Comparison of ENCODE assay signal across 8 cellular contexts in the genomic region with DNA sequence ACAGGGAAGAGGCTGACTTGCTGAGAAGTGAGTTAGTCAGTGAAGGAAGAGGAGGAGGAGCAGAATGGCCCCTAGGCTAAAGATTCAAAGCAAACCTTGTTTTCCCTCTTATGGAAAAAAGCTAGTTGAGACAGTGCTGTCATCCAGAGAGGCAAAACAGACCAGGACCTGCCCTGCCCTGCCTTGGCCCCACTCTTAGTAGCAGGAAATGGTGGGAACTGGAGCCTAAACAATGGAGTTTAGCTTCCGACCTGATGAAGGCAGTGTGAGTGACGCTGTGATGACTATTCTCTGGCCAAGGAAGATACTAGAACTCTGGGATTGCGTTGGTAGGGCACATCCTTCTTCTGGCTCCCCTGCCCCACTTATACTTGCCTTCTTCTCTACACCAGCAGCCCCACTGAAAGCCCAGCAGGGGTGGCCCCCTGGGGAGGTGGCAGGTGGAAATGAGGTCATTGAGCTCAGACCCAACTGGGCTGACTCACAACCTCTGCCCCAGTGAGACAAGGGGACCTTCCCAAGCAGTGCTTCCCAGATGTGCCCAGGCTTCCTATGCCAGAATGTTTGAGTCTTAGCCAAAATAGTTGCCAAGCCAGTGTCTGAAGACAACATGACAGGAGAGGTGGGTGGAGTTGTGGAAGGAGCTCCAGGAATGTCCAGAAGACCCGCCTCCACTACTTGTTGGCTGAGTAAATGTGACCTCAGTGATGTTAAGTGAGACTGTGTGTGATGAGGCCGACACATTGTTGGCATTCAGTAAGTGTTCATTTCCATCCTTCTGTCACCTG. TPM values are rescaled to one million over a fixed set of nuclear protein-coding genes. Genes with fewer than 3 reads are reported as not detected.
DNase-seq lines count a peak whose midpoint lies in the region; ATAC-seq and TF ChIP-seq lines count a peak whose summit lies in the region.

No MANE protein-coding gene starts in this region.

- H3K27ac ChIP-seq in BLaER1 treated with 17β-estradiol and CSF1 and Interleukin-3, amounts not matched to agents 10 nM and 100 nM = peak overlapping the region in 10 of 11 experiments; percentile 4 to 44 (median 26); a peak in 12 of 22 replicates
- H3K27ac ChIP-seq in OCI-LY1 (ENCODE audit: low read depth, low read length, poor library complexity, severe bottlenecking) (peak overlapping the region; percentile 18), tibial artery (peak overlapping the region; percentile 76 to 81)

- DNase-seq in astrocyte of the spinal cord (ENCODE audit: low read depth, low spot score) = peak; percentile 54
- peak; percentile 20 to 84 for DNase-seq in lower leg skin (ENCODE audit: low spot score in 2 of 2)
- peak in 1 of 2 donors; percentile 26 for DNase-seq in tibial artery
- no peak for DNase-seq in HAP-1 (ENCODE audit: low spot score in 2 of 2)

- peak; percentile 64 for ATAC-seq in GM21619 (IDR thresholded peaks at IDR 0.05; ENCODE audit: unreplicated experiment)
- no peak for ATAC-seq in HG02763 (IDR thresholded peaks at IDR 0.05; ENCODE audit: unreplicated experiment)

- no peak for TF ChIP-seq POLR2A in lower leg skin (IDR thresholded peaks at IDR 0.05)

- peaks cover 0 to 6% (median 0%) of the 10 kb centered on the region in 11 experiments; a peak in 3 of 22 replicates for H3K9me3 ChIP-seq in BLaER1 treated with 17β-estradiol and CSF1 and Interleukin-3, amounts not matched to agents 10 nM and 100 nM (replicated peaks in 1 of 11)
- H3K9me3 ChIP-seq in OCI-LY1 (ENCODE audit: low read length) (no peaks in the 10 kb centered on the region), tibial artery (no peaks in the 10 kb centered on the region), HAP-1 (no peaks in the 10 kb centered on the region)

- no peaks in the 10 kb centered on the region for H3K9me2 ChIP-seq in OCI-LY1 (ENCODE audit: low read depth, low read length)

- 0 out of 22 replicates have a peak overlapping the region, but pooled peaks of 1 of the 11 experiments have one; percentile 0 for H3K9ac ChIP-seq in BLaER1 treated with 17β-estradiol and CSF1 and Interleukin-3, amounts not matched to agents 10 nM and 100 nM
- no peak overlapping the region for H3K9ac ChIP-seq in OCI-LY1 (ENCODE audit: low read length)

- intact Hi-C loops in lower leg skin (cut with DNase I; ENCODE audit: low total_unique reads) = no loop called here
- intact Hi-C loops in tibial artery (cut with DNase I; ENCODE audit: low total_unique reads) = loop anchor here (10.0 kb wide), 1 partner anchor 61 kb away; no protein-coding TSS in a partner anchor

- H3K36me3 ChIP-seq in BLaER1 treated with 17β-estradiol and CSF1 and Interleukin-3, amounts not matched to agents 10 nM and 100 nM = peaks cover 11 to 95% (median 66%) of the 10 kb centered on the region in 11 experiments; a peak in 20 of 22 replicates
- H3K36me3 ChIP-seq in OCI-LY1 (ENCODE audit: insufficient read depth, low read length) (peaks cover 14% of the 10 kb centered on the region; the same call in 1 of the 2 replicates), tibial artery (no peaks in the 10 kb centered on the region), HAP-1 (replicated peaks) (peaks cover 3% of the 10 kb centered on the region)

- TF ChIP-seq CTCF in OCI-LY1 (IDR thresholded peaks at IDR 0.05; ENCODE audit: low read length) = no peak
- no peak for TF ChIP-seq CTCF in astrocyte of the spinal cord (IDR thresholded peaks at IDR 0.05; ENCODE audit: low read depth, low read length)
- no peak for TF ChIP-seq CTCF in lower leg skin (IDR thresholded peaks at IDR 0.05)
- no peak for TF ChIP-seq CTCF in tibial artery (IDR thresholded peaks at IDR 0.05)

- H3K4me3 ChIP-seq in BLaER1 treated with 17β-estradiol and CSF1 and Interleukin-3, amounts not matched to agents 10 nM and 100 nM = no peak overlapping the region
- H3K4me3 ChIP-seq in OCI-LY1 (ENCODE audit: low read depth, low read length, poor library complexity, severe bottlenecking) (no peak overlapping the region), astrocyte of the spinal cord (ENCODE audit: low read depth, low read length) (no peak overlapping the region), lower leg skin (ENCODE audit: low read depth, poor library complexity, severe bottlenecking) (no peak overlapping the region), tibial artery (no peak overlapping the region), HAP-1 (no peak overlapping the region)

- H3K4me2 ChIP-seq in BLaER1 treated with 17β-estradiol and CSF1 and Interleukin-3, amounts not matched to agents 10 nM and 100 nM = peak overlapping the region; percentile 36 to 94 (median 57)
- no peak overlapping the region; the same call in 1 of the 2 replicates for H3K4me2 ChIP-seq in OCI-LY1 (ENCODE audit: low read length)

- in situ Hi-C loops in astrocyte of the spinal cord (cut with HindIII; ENCODE audit: low sequenced_read_pairs) (no loop called here), HAP-1 (cut with MboI; ENCODE audit: low sequenced_read_pairs) (no loop called here)

- H3K4me1 ChIP-seq in BLaER1 treated with 17β-estradiol and CSF1 and Interleukin-3, amounts not matched to agents 10 nM and 100 nM = peaks cover 47 to 62% (median 54%) of the 10 kb centered on the region in 10 experiments
- H3K4me1 ChIP-seq in OCI-LY1 (ENCODE audit: insufficient read depth, low read length, severe bottlenecking) (peaks cover 39% of the 10 kb centered on the region), tibial artery (peaks cover 0 to 77% (median 29%) of the 10 kb centered on the region in 4 donors), HAP-1 (no peaks in the 10 kb centered on the region)

- H3K79me2 ChIP-seq in OCI-LY1 (ENCODE audit: insufficient read depth, low read length) = peaks cover 13% of the 10 kb centered on the region; the same call in 1 of the 2 replicates

- H4K20me1 ChIP-seq in BLaER1 treated with 17β-estradiol and CSF1 and Interleukin-3, amounts not matched to agents 10 nM and 100 nM = peaks cover 62 to 98% (median 86%) of the 10 kb centered on the region in 11 experiments
- no peaks in the 10 kb centered on the region for H4K20me1 ChIP-seq in OCI-LY1 (ENCODE audit: insufficient read depth, low read length)

- WGBS in lower leg skin, 2 donors = 16 to 43% methylated on average over 5 of the region's 5 CpGs

- no peak overlapping the region for H2AFZ ChIP-seq in OCI-LY1 (ENCODE audit: low read length)

- H3K27me3 ChIP-seq in BLaER1 treated with 17β-estradiol and CSF1 and Interleukin-3, amounts not matched to agents 10 nM and 100 nM = peaks cover 0 to 28% (median 7%) of the 10 kb centered on the region in 11 experiments; a peak in 8 of 22 replicates
- H3K27me3 ChIP-seq in OCI-LY1 (ENCODE audit: insufficient read depth, low read length) (no peaks in the 10 kb centered on the region), tibial artery (no peaks in the 10 kb centered on the region), HAP-1 (ENCODE audit: low read depth) (no peaks in the 10 kb centered on the region)

- H3F3A ChIP-seq in OCI-LY1 (ENCODE audit: insufficient read depth, low read length) = no peaks in the 10 kb centered on the region

RNA-seq across cellular contexts. Expression of gene MSN, which starts 38.8 kb away (rescaled TPM):
- 100 to 1,000 TPM; 108 to 180 (median 120) TPM for total RNA-seq in lower leg skin

Comparison
In these comparisons a context has a peak if more than half of its experiments do, and no peak if none do; other contexts are left out.
1. H3K27ac ChIP-seq: peak in every context shown above with its lines; median percentile 78 in tibial artery; 26 in BLaER1 treated with 17β-estradiol and CSF1 and Interleukin-3, amounts not matched to agents 10 nM and 100 nM; 18 in OCI-LY1.
2. DNase-seq: peak in astrocyte of the spinal cord (single experiment) and lower leg skin (2 of 2); none in HAP-1 (0 of 2).